ENCODE assay signal across 27 cellular contexts in the genomic region with DNA sequence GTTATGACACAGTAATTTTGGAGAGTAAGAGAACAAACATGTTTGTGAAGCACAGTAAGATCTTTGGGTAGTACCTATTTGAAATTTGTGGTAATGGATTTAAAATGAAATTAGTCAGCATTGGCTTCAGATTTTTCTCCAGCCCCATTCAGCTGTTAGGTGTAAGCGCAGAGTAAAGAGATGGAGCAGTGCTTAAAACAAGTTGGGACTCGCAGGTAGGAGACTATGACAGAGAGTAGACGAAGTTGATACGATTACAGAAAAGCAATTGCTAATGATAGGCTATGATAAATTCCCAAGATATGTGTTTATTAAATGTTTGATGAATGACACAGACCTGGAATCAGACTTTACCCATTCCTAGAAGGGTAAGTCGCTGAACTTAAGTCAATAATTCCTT.
"Had no signal": no experiment of that assay in that cellular context is flagged by ENCODE, and none has a peak within 500 bp of the region (broad histone marks: within the 10 kb centered on the region; RNA-seq: fewer than 3 reads in every experiment).

No MANE protein-coding gene starts in this region.

- H3K9me3 Mint-ChIP-seq: activated naive CD4-positive, alpha-beta T cell treated with anti-CD3 and anti-CD28 coated beads for 36 hours; activated naive CD8-positive, alpha-beta T cell treated with anti-CD3 and anti-CD28 coated beads for 36 hours; activated T-helper 1 cell treated with anti-CD3 and anti-CD28 coated beads, Interleukin-12 subunit alpha, Interleukin-12 subunit beta, Interleukin-2, Interleukin-4 antibody, amounts not matched to agents 30 ng/mL and 10 ng/mL and 1 ng/mL, durations not matched to agents 14 hours and 24 hours and 36 hours; central memory CD8-positive, alpha-beta T cell; IgD-negative memory B cell; T-helper 1 cell treated with Interleukin-12 subunit alpha and Interleukin-12 subunit beta and Interleukin-4 antibody, amounts not matched to agents 30 μg/mL and 1 μg/mL, for 36 hours had no signal

- DNase-seq: activated CD4-positive, alpha-beta T cell treated with anti-CD3 and anti-CD28 coated beads for 4 hours; activated CD4-positive, alpha-beta T cell treated with anti-CD3 and anti-CD28 coated beads, Interleukin-2, amount 50 U/mL, for 4 hours; activated CD8-positive, alpha-beta memory T cell treated with anti-CD3 and anti-CD28 coated beads, Interleukin-2, amount 50 U/mL, for 48 hours; activated CD8-positive, alpha-beta T cell treated with anti-CD3 and anti-CD28 coated beads, Interleukin-2, amount 10 ng/mL, durations not matched to agents 7 days and 5 days; activated effector memory CD4-positive, alpha-beta T cell treated with anti-CD3 and anti-CD28 coated beads, Interleukin-2, amount 50 U/mL, for 16 hours; activated naive CD4-positive, alpha-beta T cell treated with anti-CD3 and anti-CD28 coated beads for 36 hours; activated naive CD8-positive, alpha-beta T cell treated with anti-CD3 and anti-CD28 coated beads for 36 hours; activated T-cell treated with anti-CD3 and anti-CD28 coated beads, Interleukin-2, amount 50 U/mL, for 1 hour; KG1; MM.1S; NCI-H1105; NCI-H146; NCI-H187 treated with DMSO at 0.1 percent for 48 hours; NCI-H2081 treated with DMSO at 0.1 percent for 48 hours; NCI-H345; NCI-H510A; NCI-H69; NK-92 treated with Interleukin-12 subunit alpha and Interleukin-12 subunit beta, amount 100 ng/mL, for 24 hours; OCI-M1; RPMI8226; SHP77 had no signal

- H3K4me1 Mint-ChIP-seq: activated naive CD8-positive, alpha-beta T cell treated with anti-CD3 and anti-CD28 coated beads for 36 hours; central memory CD8-positive, alpha-beta T cell had no signal

- H3K4me3 Mint-ChIP-seq: activated CD8-positive, alpha-beta T cell treated with anti-CD3 and anti-CD28 coated beads, Interleukin-2, amount 10 ng/mL, durations not matched to agents 7 days and 5 days; activated naive CD4-positive, alpha-beta T cell treated with anti-CD3 and anti-CD28 coated beads for 36 hours; activated naive CD8-positive, alpha-beta T cell treated with anti-CD3 and anti-CD28 coated beads for 36 hours; activated T-helper 1 cell treated with anti-CD3 and anti-CD28 coated beads, Interleukin-12 subunit alpha, Interleukin-12 subunit beta, Interleukin-2, Interleukin-4 antibody, amounts not matched to agents 30 ng/mL and 10 ng/mL and 1 ng/mL, durations not matched to agents 14 hours and 24 hours and 36 hours; central memory CD8-positive, alpha-beta T cell; IgD-negative memory B cell; T-helper 1 cell treated with Interleukin-12 subunit alpha and Interleukin-12 subunit beta and Interleukin-4 antibody, amounts not matched to agents 30 μg/mL and 1 μg/mL, for 36 hours had no signal

- H3K27me3 Mint-ChIP-seq: activated naive CD8-positive, alpha-beta T cell treated with anti-CD3 and anti-CD28 coated beads for 36 hours; central memory CD8-positive, alpha-beta T cell; IgD-negative memory B cell had no signal

- H3K36me3 Mint-ChIP-seq: IgD-negative memory B cell had no signal

- ATAC-seq: activated CD4-positive, CD25-positive, alpha-beta regulatory T cell treated with anti-CD3 and anti-CD28 coated beads, Interleukin-2, amount 50 U/mL, for 24 hours; activated CD8-positive, alpha-beta T cell treated with anti-CD3 and anti-CD28 coated beads, Interleukin-2, amount 10 ng/mL, durations not matched to agents 7 days and 5 days; Panc1 had no signal

- H3K27ac Mint-ChIP-seq: activated CD8-positive, alpha-beta T cell treated with anti-CD3 and anti-CD28 coated beads, Interleukin-2, amount 10 ng/mL, durations not matched to agents 7 days and 5 days; activated naive CD4-positive, alpha-beta T cell treated with anti-CD3 and anti-CD28 coated beads for 36 hours; activated naive CD8-positive, alpha-beta T cell treated with anti-CD3 and anti-CD28 coated beads for 36 hours; activated T-helper 1 cell treated with anti-CD3 and anti-CD28 coated beads, Interleukin-12 subunit alpha, Interleukin-12 subunit beta, Interleukin-2, Interleukin-4 antibody, amounts not matched to agents 30 ng/mL and 10 ng/mL and 1 ng/mL, durations not matched to agents 14 hours and 24 hours and 36 hours; IgD-negative memory B cell; T-helper 1 cell treated with Interleukin-12 subunit alpha and Interleukin-12 subunit beta and Interleukin-4 antibody, amounts not matched to agents 30 μg/mL and 1 μg/mL, for 36 hours had no signal
